Comparison of ENCODE assay signal across 7 cellular contexts in the genomic region with DNA sequence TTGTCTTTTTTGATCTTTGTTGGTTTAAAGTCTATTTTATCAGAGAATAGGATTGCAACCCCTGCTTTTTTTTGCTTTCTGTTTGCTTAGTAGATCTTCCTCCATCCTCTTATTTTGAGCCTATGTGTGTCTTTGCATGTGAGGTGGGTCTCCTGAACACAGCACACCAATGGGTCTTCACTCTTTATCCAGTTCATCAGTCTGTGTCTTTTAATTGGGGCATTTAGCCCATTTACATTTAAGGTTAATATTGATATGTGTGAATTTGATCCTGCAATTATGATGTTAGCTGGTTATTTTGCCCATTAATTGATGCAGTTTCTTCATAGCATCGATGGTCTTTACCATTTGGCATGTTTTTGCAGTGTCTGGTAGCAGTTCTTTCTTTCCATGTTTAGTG. TPM values are rescaled to one million over a fixed set of nuclear protein-coding genes. Genes with fewer than 3 reads are reported as not detected.
"Had no signal": no experiment of that assay in that cellular context is flagged by ENCODE, and none has a peak within 500 bp of the region (broad histone marks: within the 10 kb centered on the region; RNA-seq: fewer than 3 reads in every experiment).

No MANE protein-coding gene starts in this region.

RNA-seq across cellular contexts. Expression of a gene that starts 43.3 kb away (rescaled TPM):
- total RNA-seq: stomach, subcutaneous adipose tissue, temporal lobe, testis, thoracic aorta, thyroid gland, vagina had no signal
- polyA plus RNA-seq: stomach had no signal
